8 cellular contexts compared by ENCODE assay signal in genomic region chr6:106325336-106326178, GRCh38. TPM values are rescaled to one million over a fixed set of nuclear protein-coding genes. Genes with fewer than 3 reads are reported as not detected.
DNase-seq lines count a peak whose midpoint lies in the region; ATAC-seq, FAIRE-seq and TF ChIP-seq lines count a peak whose summit lies in the region.

Gene ATG5 (minus strand): TSS chr6:106325760. CDS start chr6:106316208, 9,552 bp downstream.

- peaks cover 2% of the 10 kb centered on the region for H3K36me3 Mint-ChIP-seq in activated CD4-positive, alpha-beta T cell treated with anti-CD3 and anti-CD28 coated beads for 36 hours (ENCODE audit: low read depth)

- H3K4me3 ChIP-seq in choroid plexus epithelial cell (ENCODE audit: low read depth, low read length) (peak within 1 kb of the TSS; percentile 98), kidney (ENCODE audit: low read length in 2 of 2) (peak within 1 kb of the TSS; percentile 75 to 96)

- H3K27ac ChIP-seq in kidney (ENCODE audit: low read depth in 2 of 2, low read length in 2 of 2), result peak within 1 kb of the TSS; percentile 82 to 91

- H3K4me1 Mint-ChIP-seq in activated CD4-positive, alpha-beta T cell treated with anti-CD3 and anti-CD28 coated beads for 36 hours, result peaks cover 39% of the 10 kb centered on the region

- H3K9me3 ChIP-seq in kidney (ENCODE audit: control insufficient read depth in 1 of 2, low read length in 2 of 2), result no peaks in the 10 kb centered on the region

- H3K4me3 Mint-ChIP-seq in activated CD4-positive, alpha-beta T cell treated with anti-CD3 and anti-CD28 coated beads for 36 hours, result peak within 1 kb of the TSS; percentile 99

- ATAC-seq in HG03442 (IDR thresholded peaks at IDR 0.05; ENCODE audit: unreplicated experiment), result peak; percentile 95
- peak; percentile 96 for ATAC-seq in activated CD4-positive, alpha-beta T cell treated with anti-CD3 and anti-CD28 coated beads for 36 hours

- POLR2A ChIA-PET in activated CD4-positive, alpha-beta T cell treated with anti-CD3 and anti-CD28 coated beads for 36 hours (lab: Charles Lee), result interaction anchor here (0.6 to 1.0 kb wide), 3 partner anchors 36 to 376 kb away, joined by 3 to 4 read pairs (median 3); no protein-coding TSS in a partner anchor

- H3K36me3 ChIP-seq in kidney (ENCODE audit: control insufficient read depth in 1 of 2, insufficient read depth in 2 of 2, low read length in 2 of 2), result no peaks in the 10 kb centered on the region

- intact Hi-C loops in activated CD4-positive, alpha-beta T cell treated with anti-CD3 and anti-CD28 coated beads for 36 hours (cut with DNase I, micrococcal nuclease), result loop anchor here (1.0 to 10.0 kb wide), 10 partner anchors 187 to 1466 kb away; partner anchors contain the start of genes BEND3 (in 1 of the 2), HACE1 (in 1 of the 2), MTRES1 (in 1 of the 2) and PDSS2 (in 1 of the 2)
- intact Hi-C loops in kidney (cut with DNase I), result no loop called here

- H3K27me3 Mint-ChIP-seq in activated CD4-positive, alpha-beta T cell treated with anti-CD3 and anti-CD28 coated beads for 36 hours, result peaks cover 8% of the 10 kb centered on the region

- peak within 1 kb of the TSS; percentile 98 for H3K27ac Mint-ChIP-seq in activated CD4-positive, alpha-beta T cell treated with anti-CD3 and anti-CD28 coated beads for 36 hours

- H3K9me3 Mint-ChIP-seq in activated CD4-positive, alpha-beta T cell treated with anti-CD3 and anti-CD28 coated beads for 36 hours (ENCODE audit: low read depth), result no peaks in the 10 kb centered on the region

- FAIRE-seq in kidney (lab: Jason Lieb, UNC), result peak; percentile 66

- peak within 1 kb of the TSS; percentile 74 to 89 for H3K9ac ChIP-seq in kidney (ENCODE audit: low read length in 2 of 2)

- CTCF ChIA-PET in activated CD4-positive, alpha-beta T cell treated with anti-CD3 and anti-CD28 coated beads for 36 hours (lab: Charles Lee), result interaction anchor here (0.6 to 2.9 kb wide), 10 partner anchors 9 to 552 kb away, joined by 3 to 16 read pairs (median 3); partner anchors contain the start of gene CRYBG1

- DNase-seq in Ammon's horn (ENCODE audit: low spot score) (peak; percentile 98), GM19238 (ENCODE audit: insufficient read length, low spot score) (peak; percentile 96), NCI-H524 (lab: John Stamatoyannopoulos, UW) (peak; percentile 97 to 99), choroid plexus epithelial cell (ENCODE audit: low read depth) (peak; percentile 99), kidney (peak; percentile 100)
- peak; percentile 100 for DNase-seq in activated CD4-positive, alpha-beta T cell treated with anti-CD3 and anti-CD28 coated beads for 36 hours
- peak; percentile 100 for DNase-seq in stimulated activated CD4-positive, alpha-beta T cell treated with anti-CD3 and anti-CD28 coated beads, Interleukin-15, amount 100 ng/mL, for 24 hours

- peaks cover 5 to 12% of the 10 kb centered on the region in 2 donors for H3K4me1 ChIP-seq in kidney (ENCODE audit: control insufficient read depth in 1 of 2, insufficient read depth in 1 of 2, low read depth in 1 of 2, low read length in 2 of 2)

- TF ChIP-seq CTCF in choroid plexus epithelial cell (conservative IDR thresholded peaks at IDR 0.05; ENCODE audit: low read depth, low read length) (no peak), kidney (IDR thresholded peaks at IDR 0.05; ENCODE audit: borderline replicate concordance, extremely low read depth, insufficient read depth) (no peak)

RNA-seq across cellular contexts. Expression of gene ATG5, which starts in this region (rescaled TPM):
- 10 to 100 TPM; 27.2 to 31.6 TPM for total RNA-seq in activated CD4-positive, alpha-beta T cell treated with anti-CD3 and anti-CD28 coated beads for 36 hours
- total RNA-seq in kidney, result 31.6 TPM
- polyA plus RNA-seq in kidney (ENCODE audit: insufficient read depth, low read depth, low replicate concordance), result 26.5 TPM

Comparison
In these comparisons a context has a peak if more than half of its experiments do, and no peak if none do; other contexts are left out.
1. Peak in every context shown above with its lines: DNase-seq, ATAC-seq, H3K4me3 ChIP-seq and H3K27ac ChIP-seq.